ENCODE assay signal across 1 cellular context in the genomic region with DNA sequence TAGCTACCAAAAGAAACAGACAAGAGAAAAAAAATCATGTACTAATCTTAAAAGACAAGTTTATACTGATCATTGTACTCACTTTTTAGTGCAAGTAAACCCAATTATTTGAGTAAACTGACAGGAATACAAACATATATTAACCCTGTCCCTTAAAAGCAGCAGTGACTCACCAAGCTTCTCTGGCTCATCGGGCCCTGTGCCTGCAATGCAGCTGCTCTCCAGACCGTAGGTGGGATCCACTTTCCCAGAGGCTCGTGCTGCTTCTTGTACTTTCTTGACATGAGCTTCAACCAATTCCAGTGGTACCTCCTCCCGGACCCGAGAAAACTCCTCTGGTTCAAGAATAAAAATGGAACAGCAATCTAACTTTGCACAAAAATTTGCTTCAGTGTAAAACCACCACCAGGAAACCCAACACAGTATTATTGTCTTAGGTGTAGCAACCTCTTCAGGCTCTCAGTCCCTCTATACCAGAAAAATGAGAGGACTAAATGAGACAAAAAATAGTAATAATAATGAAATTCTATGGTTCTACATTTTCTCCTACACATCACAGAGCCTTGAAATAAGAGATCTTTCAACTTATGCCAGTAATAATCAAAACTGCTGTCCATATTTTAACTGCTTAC.
TF ChIP-seq lines count a peak whose summit lies in the region.

No MANE protein-coding gene starts in this region.

TF ChIP-seq in IMR-90, 13 proteins besides CTCF, POLR2A, EP300 and RAD21 (continued from another document):
- TF ChIP-seq, protein P1, sequence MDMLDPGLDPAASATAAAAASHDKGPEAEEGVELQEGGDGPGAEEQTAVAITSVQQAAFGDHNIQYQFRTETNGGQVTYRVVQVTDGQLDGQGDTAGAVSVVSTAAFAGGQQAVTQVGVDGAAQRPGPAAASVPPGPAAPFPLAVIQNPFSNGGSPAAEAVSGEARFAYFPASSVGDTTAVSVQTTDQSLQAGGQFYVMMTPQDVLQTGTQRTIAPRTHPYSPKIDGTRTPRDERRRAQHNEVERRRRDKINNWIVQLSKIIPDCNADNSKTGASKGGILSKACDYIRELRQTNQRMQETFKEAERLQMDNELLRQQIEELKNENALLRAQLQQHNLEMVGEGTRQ (IDR thresholded peaks at IDR 0.05; ENCODE audit: low read depth, low read length), result no peak
- TF ChIP-seq CEBPB (IDR thresholded peaks at IDR 0.05; ENCODE audit: low read depth, low read length) (no peak), NFE2L2 (IDR thresholded peaks at IDR 0.05; ENCODE audit: low read depth, low read length) (no peak), RCOR1 (IDR thresholded peaks at IDR 0.05; ENCODE audit: insufficient replicate concordance, low read length) (no peak), SMC3 (IDR thresholded peaks at IDR 0.05; ENCODE audit: low read depth, low read length) (no peak), MXI1 (IDR thresholded peaks at IDR 0.05; ENCODE audit: borderline replicate concordance, low read depth, low read length) (no peak), MAFK (IDR thresholded peaks at IDR 0.05; ENCODE audit: low read depth, low read length) (no peak), BHLHE40 (IDR thresholded peaks at IDR 0.05; ENCODE audit: low read depth, low read length) (peak; percentile 49; the same call in 1 of the 2 replicates), MAZ (IDR thresholded peaks at IDR 0.05; ENCODE audit: borderline replicate concordance, low read depth, low read length) (no peak), CHD1 (IDR thresholded peaks at IDR 0.05; ENCODE audit: low read depth, low read length) (no peak), RFX5 (IDR thresholded peaks at IDR 0.05; ENCODE audit: low read depth, low read length) (no peak)
